15 cellular contexts compared by ENCODE assay signal in genomic region chrX:150199803-150200202, GRCh38.
"Had no signal": no experiment of that assay in that cellular context is flagged by ENCODE, and none has a peak within 500 bp of the region (broad histone marks: within the 10 kb centered on the region; RNA-seq: fewer than 3 reads in every experiment).

No MANE protein-coding gene starts in this region.

- ATAC-seq: gastrocnemius medialis had no signal

- H3K36me3 Mint-ChIP-seq: mesothelial cell of epicardium, neural progenitor cell had no signal

- H2AFZ ChIP-seq: neural progenitor cell, parathyroid adenoma had no signal

- H3K27ac Mint-ChIP-seq: activated CD4-positive, alpha-beta T cell treated with anti-CD3 and anti-CD28 coated beads, Interleukin-2, amount 10 ng/mL, durations not matched to agents 7 days and 5 days; mesothelial cell of epicardium; neural progenitor cell had no signal

- H3K27me3 Mint-ChIP-seq: activated CD4-positive, alpha-beta T cell treated with anti-CD3 and anti-CD28 coated beads, Interleukin-2, amount 10 ng/mL, durations not matched to agents 7 days and 5 days had no signal

- H3K27ac ChIP-seq: neural progenitor cell, parathyroid adenoma, stomach had no signal

- H3K4me3 ChIP-seq: gastrocnemius medialis, neural progenitor cell, stomach had no signal

- H3K9me3 ChIP-seq: gastrocnemius medialis, stomach had no signal

- H3K9me3 Mint-ChIP-seq: activated CD4-positive, alpha-beta T cell treated with anti-CD3 and anti-CD28 coated beads, Interleukin-2, amount 10 ng/mL, durations not matched to agents 7 days and 5 days had no signal

- H3K27me3 ChIP-seq: gastrocnemius medialis, neural progenitor cell, stomach had no signal

- DNase-seq: activated CD4-positive, alpha-beta T cell treated with anti-CD3 and anti-CD28 coated beads, Interleukin-2, amount 10 ng/mL, durations not matched to agents 7 days and 5 days; activated CD4-positive, CD25-positive, alpha-beta regulatory T cell; activated CD8-positive, alpha-beta memory T cell treated with anti-CD3 and anti-CD28 coated beads for 24 hours; activated naive CD4-positive, alpha-beta T cell treated with Interleukin-2 at 50 U/mL for 16 hours; central memory CD4-positive, alpha-beta T cell; cortex of kidney; effector memory CD4-positive, alpha-beta T cell; gastrocnemius medialis; kidney glomerular epithelial cell; retina; stimulated activated CD4-positive, alpha-beta T cell treated with anti-CD3 and anti-CD28 coated beads, Interleukin-4, amount 100 ng/mL, for 4 hours; stomach had no signal

- H3K9ac ChIP-seq: neural progenitor cell, parathyroid adenoma had no signal

- H3K4me2 ChIP-seq: neural progenitor cell had no signal

- H3K4me3 Mint-ChIP-seq: activated CD4-positive, alpha-beta T cell treated with anti-CD3 and anti-CD28 coated beads, Interleukin-2, amount 10 ng/mL, durations not matched to agents 7 days and 5 days; mesothelial cell of epicardium; neural progenitor cell had no signal

- H3K79me2 ChIP-seq: parathyroid adenoma had no signal

- H3K36me3 ChIP-seq: gastrocnemius medialis, neural progenitor cell, stomach had no signal

- H3K4me1 ChIP-seq: gastrocnemius medialis, neural progenitor cell, parathyroid adenoma, stomach had no signal
